ENCODE assay signal across 8 cellular contexts in the genomic region with DNA sequence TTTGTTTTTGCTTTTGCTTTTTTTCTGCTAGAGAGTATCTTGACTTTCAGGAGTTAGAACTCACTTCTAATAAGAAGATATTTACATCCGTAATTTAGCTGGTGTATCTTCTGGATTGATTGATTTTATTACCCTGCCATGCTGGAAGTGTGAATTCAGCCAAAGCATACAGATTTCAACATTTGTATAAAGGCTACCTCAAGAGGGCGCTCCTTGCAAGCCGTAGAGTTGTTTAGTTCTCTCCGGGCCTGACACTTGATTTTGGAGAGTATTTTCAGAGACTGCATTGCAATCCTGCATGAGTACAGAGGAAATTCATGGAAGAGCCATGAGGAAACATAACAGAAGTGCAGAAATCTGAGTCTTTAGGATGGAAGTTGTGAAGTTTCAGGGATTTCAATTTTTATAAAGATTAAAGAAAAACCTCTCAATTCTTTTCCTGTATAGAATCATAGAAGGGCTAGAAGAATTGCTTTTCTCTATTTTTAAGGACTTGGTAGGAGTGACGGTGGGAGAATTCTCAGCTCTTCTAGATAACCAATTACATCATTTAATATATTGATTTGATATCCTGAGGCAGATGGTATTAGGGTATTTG.
DNase-seq lines count a peak whose midpoint lies in the region; ATAC-seq and TF ChIP-seq lines count a peak whose summit lies in the region.

No MANE protein-coding gene starts in this region.

- no peaks in the 10 kb centered on the region for H3K27me3 Mint-ChIP-seq in CD4-positive, alpha-beta memory T cell

- no peaks in the 10 kb centered on the region for H3K9me3 ChIP-seq in CD4-positive, alpha-beta memory T cell (ENCODE audit: control insufficient read depth in 1 of 2, low read length in 2 of 2)
- no peaks in the 10 kb centered on the region for H3K9me3 ChIP-seq in MG63
- no peaks in the 10 kb centered on the region for H3K9me3 ChIP-seq in heart left ventricle

- intact Hi-C loops in CD4-positive, alpha-beta memory T cell (cut with micrococcal nuclease), result loop anchor here (1.0 kb wide), 3 partner anchors 246 to 387 kb away; no protein-coding TSS in a partner anchor
- intact Hi-C loops in heart left ventricle (cut with DNase I), result loop anchor here in 8 of 10 donors (1.0 to 10.0 kb wide), 5 partner anchors 246 to 319 kb away; no protein-coding TSS in a partner anchor

- CTCF ChIA-PET in CD4-positive, alpha-beta memory T cell (lab: Charles Lee; ENCODE audit: partially characterized antibody), result interaction anchor here (0.7 to 9.2 kb wide), 22 partner anchors 9 to 387 kb away, joined by 3 to 120 read pairs (median 6); no protein-coding TSS in a partner anchor

- POLR2A ChIA-PET in CD4-positive, alpha-beta memory T cell (lab: Charles Lee; ENCODE audit: partially characterized antibody), result no interaction called here

- no peak overlapping the region for H3K27ac ChIP-seq in CD4-positive, alpha-beta memory T cell (ENCODE audit: low read depth, low read length)
- H3K27ac ChIP-seq in heart left ventricle, result no peak overlapping the region

- peaks cover 3% of the 10 kb centered on the region for H3K4me1 ChIP-seq in CD4-positive, alpha-beta memory T cell (ENCODE audit: insufficient read depth, low read length)
- H3K4me1 ChIP-seq in heart left ventricle, result peaks cover 0 to 24% (median 8%) of the 10 kb centered on the region in 12 donors

- peak overlapping the region in 1 of 7 donors; percentile 65 for H3K27ac Mint-ChIP-seq in CD4-positive, alpha-beta memory T cell

- no peaks in the 10 kb centered on the region for H3K9me3 Mint-ChIP-seq in CD4-positive, alpha-beta memory T cell

- TF ChIP-seq POLR2A in heart left ventricle (IDR thresholded peaks at IDR 0.05) (no peak), GM18505 (IDR thresholded peaks at IDR 0.05; ENCODE audit: borderline replicate concordance, extremely low read depth, insufficient read depth, insufficient read length) (no peak)

- peaks cover 0 to 6% (median 3%) of the 10 kb centered on the region in 4 donors for H3K4me1 Mint-ChIP-seq in CD4-positive, alpha-beta memory T cell

- TF ChIP-seq CTCF in GM20000 (IDR thresholded peaks at IDR 0.05; ENCODE audit: extremely low read depth, missing control alignments), result peak; percentile 62
- TF ChIP-seq CTCF in heart left ventricle (IDR thresholded peaks at IDR 0.05), result peak; percentile 60 to 85 (median 74)
- TF ChIP-seq CTCF in retinal pigment epithelial cell (conservative IDR thresholded peaks at IDR 0.05; ENCODE audit: low read depth, low read length), result peak; percentile 81

- peaks cover 1 to 3% of the 10 kb centered on the region in 2 donors for H3K36me3 Mint-ChIP-seq in CD4-positive, alpha-beta memory T cell

- H3K36me3 ChIP-seq in CD4-positive, alpha-beta memory T cell (ENCODE audit: insufficient read depth, low read length), result no peaks in the 10 kb centered on the region
- no peaks in the 10 kb centered on the region for H3K36me3 ChIP-seq in MG63
- H3K36me3 ChIP-seq in heart left ventricle, result no peaks in the 10 kb centered on the region

- ATAC-seq in heart left ventricle (peak in 3 of 4 donors; percentile 57 to 65 (median 63)), GM18505 (IDR thresholded peaks at IDR 0.05; ENCODE audit: unreplicated experiment) (no peak)

- peak; percentile 48 to 56 (median 54) for DNase-seq in CD4-positive, alpha-beta memory T cell
- DNase-seq in GM20000 (ENCODE audit: low spot score), result peak; percentile 73
- DNase-seq in MG63, result peak; percentile 23
- DNase-seq in SK-N-DZ (ENCODE audit: low spot score), result peak; percentile 71
- DNase-seq in activated naive CD4-positive, alpha-beta T cell treated with anti-CD3 and anti-CD28 coated beads, Interleukin-2, amount 50 U/mL, for 16 hours, result peak; percentile 65
- DNase-seq in heart left ventricle, result peak in 2 of 5 donors; percentile 48 to 57
- DNase-seq in retinal pigment epithelial cell (ENCODE audit: low read depth), result peak; percentile 22

- H3K27me3 ChIP-seq in CD4-positive, alpha-beta memory T cell (ENCODE audit: insufficient read depth, low read length), result no peaks in the 10 kb centered on the region
- H3K27me3 ChIP-seq in MG63 (no peaks in the 10 kb centered on the region), heart left ventricle (no peaks in the 10 kb centered on the region)

- 17 to 20% (median 18%) methylated on average over 5 of the region's 5 CpGs for WGBS in heart left ventricle, 4 donors

- no peak overlapping the region for H3K4me3 ChIP-seq in CD4-positive, alpha-beta memory T cell (ENCODE audit: low read length in 2 of 2)
- H3K4me3 ChIP-seq in MG63 (no peak overlapping the region), heart left ventricle (no peak overlapping the region), retinal pigment epithelial cell (ENCODE audit: low read length) (no peak overlapping the region)

- H3K4me3 Mint-ChIP-seq in CD4-positive, alpha-beta memory T cell, result no peak overlapping the region
